ENCODE assay signal across 17 cellular contexts in genomic region chr10:12121673-12122072, GRCh38. TPM values are rescaled to one million over a fixed set of nuclear protein-coding genes. Genes with fewer than 3 reads are reported as not detected.
A peak's percentile ranks its signal among the peaks of the same experiment; 100 is the strongest.
DNase-seq lines count a peak whose midpoint lies in the region; ATAC-seq and TF ChIP-seq lines count a peak whose summit lies in the region.
"Had no signal": no experiment of that assay in that cellular context is flagged by ENCODE, and none has a peak within 500 bp of the region (broad histone marks: within the 10 kb centered on the region; RNA-seq: fewer than 3 reads in every experiment).

No MANE protein-coding gene starts in this region.

- H2AFZ ChIP-seq in OCI-LY3 (ENCODE audit: low read depth, low read length): no peak overlapping the region

- H3K27ac ChIP-seq in OCI-LY3 (ENCODE audit: low read length) (peak overlapping the region; percentile 96), gastroesophageal sphincter (no peak overlapping the region)
- H3K27ac ChIP-seq: cardiac muscle cell had no signal

- TF ChIP-seq POLR2A in gastroesophageal sphincter (IDR thresholded peaks at IDR 0.05): no peak

- H3K27me3 Mint-ChIP-seq in activated naive CD4-positive, alpha-beta T cell treated with anti-CD3 and anti-CD28 coated beads for 36 hours (ENCODE audit: low read depth): no peaks in the 10 kb centered on the region

- H3K4me3 Mint-ChIP-seq in activated naive CD4-positive, alpha-beta T cell treated with anti-CD3 and anti-CD28 coated beads for 36 hours: no peak overlapping the region
- H3K4me3 Mint-ChIP-seq in stimulated activated effector memory CD8-positive, alpha-beta T cell treated with anti-CD3 and anti-CD28 coated beads, Interleukin-12 subunit alpha, Interleukin-12 subunit beta, amount 100 ng/mL, for 72 hours: peak overlapping the region; percentile 75
- H3K4me3 Mint-ChIP-seq: WTC11 had no signal

- H4K20me1 ChIP-seq in OCI-LY3 (ENCODE audit: insufficient read depth, low read length): no peaks in the 10 kb centered on the region

- intact Hi-C loops in activated naive CD4-positive, alpha-beta T cell treated with anti-CD3 and anti-CD28 coated beads for 36 hours (cut with micrococcal nuclease): loop anchor here (1.0 to 10.0 kb wide), 14 partner anchors 8 to 947 kb away; partner anchors contain the start of genes DHTKD1 and NUDT5

- H3K4me1 ChIP-seq in OCI-LY3 (ENCODE audit: low read length) (peaks cover 29% of the 10 kb centered on the region), gastroesophageal sphincter (no peaks in the 10 kb centered on the region)

- H3K9me3 Mint-ChIP-seq in activated naive CD4-positive, alpha-beta T cell treated with anti-CD3 and anti-CD28 coated beads for 36 hours: peaks cover 2% of the 10 kb centered on the region
- no peaks in the 10 kb centered on the region for H3K9me3 Mint-ChIP-seq in stimulated activated effector memory CD8-positive, alpha-beta T cell treated with anti-CD3 and anti-CD28 coated beads, Interleukin-12 subunit alpha, Interleukin-12 subunit beta, amount 100 ng/mL, for 72 hours
- H3K9me3 Mint-ChIP-seq: WTC11 had no signal

- in situ Hi-C loops in KBM-7 (cut with MboI; ENCODE audit: low pct_unique_long_range_greater_than_20kb, low sequenced_read_pairs): no loop called here

- peaks cover 25% of the 10 kb centered on the region for H3K36me3 ChIP-seq in OCI-LY3 (replicated peaks; ENCODE audit: low read depth, low read length)
- H3K36me3 ChIP-seq in gastroesophageal sphincter: peaks cover 0 to 70% of the 10 kb centered on the region in 2 donors

- H3K9me3 ChIP-seq in OCI-LY3 (ENCODE audit: insufficient read depth, low read length) (no peaks in the 10 kb centered on the region), gastroesophageal sphincter (no peaks in the 10 kb centered on the region)

- H3K27me3 ChIP-seq in OCI-LY3 (ENCODE audit: low read depth, low read length) (no peaks in the 10 kb centered on the region), gastroesophageal sphincter (no peaks in the 10 kb centered on the region)
- H3K27me3 ChIP-seq: cardiac muscle cell had no signal

- WGBS in gastroesophageal sphincter (ENCODE audit: low coverage in 1 of 2), 2 donors: 85 to 89% methylated on average over 4 of the region's 4 CpGs

- peak overlapping the region; percentile 50 for H3K9ac ChIP-seq in OCI-LY3 (ENCODE audit: low read length)

- no peak for DNase-seq in activated naive CD4-positive, alpha-beta T cell treated with anti-CD3 and anti-CD28 coated beads for 36 hours
- DNase-seq in activated naive CD4-positive, alpha-beta T cell (lab: John Stamatoyannopoulos, UW): no peak
- DNase-seq in stimulated activated effector memory CD8-positive, alpha-beta T cell treated with anti-CD3 and anti-CD28 coated beads, Interleukin-12 subunit alpha, Interleukin-12 subunit beta, amount 100 ng/mL, for 72 hours (ENCODE audit: low spot score in 2 of 2): no peak
- no peak for DNase-seq in KBM-7
- DNase-seq in RKO (ENCODE audit: low spot score): no peak
- DNase-seq: glutamatergic neuron, IMR-90, NCI-H2081, NCI-H510A treated with DMSO at 0.1 percent for 48 hours, SIG-M5 had no signal

- CTCF ChIA-PET in activated naive CD4-positive, alpha-beta T cell treated with anti-CD3 and anti-CD28 coated beads for 36 hours (lab: Charles Lee): interaction anchor here (0.7 kb wide), 1 partner anchor 891 kb away, joined by 4 read pairs; no protein-coding TSS in a partner anchor

- H3K27ac Mint-ChIP-seq in activated naive CD4-positive, alpha-beta T cell treated with anti-CD3 and anti-CD28 coated beads for 36 hours: peak overlapping the region; percentile 98
- H3K27ac Mint-ChIP-seq in stimulated activated effector memory CD8-positive, alpha-beta T cell treated with anti-CD3 and anti-CD28 coated beads, Interleukin-12 subunit alpha, Interleukin-12 subunit beta, amount 100 ng/mL, for 72 hours: peak overlapping the region; percentile 98
- H3K27ac Mint-ChIP-seq: WTC11 had no signal

- no peak for TF ChIP-seq EP300 in gastroesophageal sphincter (IDR thresholded peaks at IDR 0.05)

- no peak for TF ChIP-seq CTCF in OCI-LY3 (IDR thresholded peaks at IDR 0.05; ENCODE audit: low read depth, low read length)
- TF ChIP-seq CTCF in gastroesophageal sphincter (IDR thresholded peaks at IDR 0.05): no peak

- 0 out of 2 replicates have a peak, but pooled peaks cover 2% of the 10 kb centered on the region for H3K79me2 ChIP-seq in OCI-LY3 (ENCODE audit: low read length)

- H3K4me1 Mint-ChIP-seq in activated naive CD4-positive, alpha-beta T cell treated with anti-CD3 and anti-CD28 coated beads for 36 hours (ENCODE audit: low read depth): peaks cover 30% of the 10 kb centered on the region
- H3K4me1 Mint-ChIP-seq in stimulated activated effector memory CD8-positive, alpha-beta T cell treated with anti-CD3 and anti-CD28 coated beads, Interleukin-12 subunit alpha, Interleukin-12 subunit beta, amount 100 ng/mL, for 72 hours: peaks cover 33% of the 10 kb centered on the region
- H3K4me1 Mint-ChIP-seq: WTC11 had no signal

- peak; percentile 41 for ATAC-seq in GM18907 (IDR thresholded peaks at IDR 0.05; ENCODE audit: unreplicated experiment)
- ATAC-seq in stimulated activated effector memory CD8-positive, alpha-beta T cell treated with anti-CD3 and anti-CD28 coated beads, Interleukin-12 subunit alpha, Interleukin-12 subunit beta, amount 100 ng/mL, for 72 hours: no peak
- ATAC-seq in gastroesophageal sphincter: no peak
- ATAC-seq: esophagus mucosa, sciatic nerve, WTC11 had no signal

- H3K4me2 ChIP-seq in OCI-LY3 (ENCODE audit: low read length): peak overlapping the region; percentile 62

- H3K36me3 Mint-ChIP-seq in activated naive CD4-positive, alpha-beta T cell treated with anti-CD3 and anti-CD28 coated beads for 36 hours (ENCODE audit: low read depth): peaks cover 42% of the 10 kb centered on the region
- peaks cover 74% of the 10 kb centered on the region for H3K36me3 Mint-ChIP-seq in stimulated activated effector memory CD8-positive, alpha-beta T cell treated with anti-CD3 and anti-CD28 coated beads, Interleukin-12 subunit alpha, Interleukin-12 subunit beta, amount 100 ng/mL, for 72 hours

- H3K4me3 ChIP-seq in OCI-LY3 (ENCODE audit: low read length) (peak overlapping the region; percentile 50), gastroesophageal sphincter (no peak overlapping the region)
- H3K4me3 ChIP-seq: cardiac muscle cell had no signal

RNA-seq across cellular contexts. Expression of gene SEC61A2, which starts 7.8 kb away (rescaled TPM):
- 10 to 100 TPM; 18.2 to 20.0 TPM for total RNA-seq in activated naive CD4-positive, alpha-beta T cell treated with anti-CD3 and anti-CD28 coated beads for 36 hours
- 10 to 100 TPM in 1 of 4 donors, 1 to 10 TPM in 3; 4.8 to 21.9 (median 7.8) TPM for total RNA-seq in gastroesophageal sphincter

RNA-seq across cellular contexts. Expression of gene DHTKD1, which starts 52.9 kb away (rescaled TPM):
- 10 to 100 TPM; 17.0 to 20.1 TPM for total RNA-seq in activated naive CD4-positive, alpha-beta T cell treated with anti-CD3 and anti-CD28 coated beads for 36 hours
- total RNA-seq in gastroesophageal sphincter: 10 to 100 TPM; 14.8 to 32.2 (median 20.2) TPM
